ENCODE assay signal across 1 cellular context in the genomic region with DNA sequence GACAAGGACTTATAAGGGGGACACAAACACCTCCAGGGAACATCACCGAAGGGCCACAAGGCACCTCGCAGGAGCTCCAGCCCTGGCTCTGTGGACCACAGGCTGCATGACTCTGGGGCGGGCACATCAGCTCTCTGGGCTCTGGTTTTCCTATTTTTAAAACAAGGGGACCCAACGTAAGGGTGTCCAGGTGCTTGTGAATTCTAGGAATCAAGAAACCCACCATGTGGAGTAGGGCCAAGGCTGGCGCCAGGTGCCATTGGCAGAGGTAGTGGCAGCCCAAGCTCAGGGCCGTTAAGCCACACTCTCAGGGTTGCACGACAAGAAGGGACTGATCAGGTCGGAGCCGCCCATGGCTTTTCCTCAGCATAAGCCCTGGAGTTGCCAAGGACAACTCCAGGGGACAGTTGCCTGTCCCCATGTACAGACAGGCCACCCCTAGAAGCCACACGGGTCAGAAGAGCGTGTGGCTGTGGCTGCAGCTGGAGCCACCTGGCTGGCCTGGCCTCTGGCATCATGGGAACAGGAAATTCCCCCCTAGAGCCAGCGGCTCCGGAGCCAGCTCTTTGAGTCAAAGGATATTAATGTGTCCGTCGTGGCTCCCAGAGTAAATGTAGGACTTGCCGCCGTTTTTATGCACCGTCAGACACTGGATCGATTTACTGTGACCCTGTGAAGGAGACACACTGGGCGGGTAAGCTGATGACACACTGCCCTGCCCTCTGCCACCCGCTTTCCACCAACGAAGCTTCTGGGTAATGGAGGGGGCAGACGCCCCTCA.
A peak's percentile ranks its signal among the peaks of the same experiment; 100 is the strongest.
TF ChIP-seq lines count a peak whose summit lies in the region.

No MANE protein-coding gene starts in this region.

TF ChIP-seq in GM12878, 131 proteins besides CTCF, POLR2A, EP300 and RAD21:
- TF ChIP-seq POLR2AphosphoS5 (IDR thresholded peaks at IDR 0.05; ENCODE audit: low read length) = peak; percentile 2
- TF ChIP-seq, protein P1, sequence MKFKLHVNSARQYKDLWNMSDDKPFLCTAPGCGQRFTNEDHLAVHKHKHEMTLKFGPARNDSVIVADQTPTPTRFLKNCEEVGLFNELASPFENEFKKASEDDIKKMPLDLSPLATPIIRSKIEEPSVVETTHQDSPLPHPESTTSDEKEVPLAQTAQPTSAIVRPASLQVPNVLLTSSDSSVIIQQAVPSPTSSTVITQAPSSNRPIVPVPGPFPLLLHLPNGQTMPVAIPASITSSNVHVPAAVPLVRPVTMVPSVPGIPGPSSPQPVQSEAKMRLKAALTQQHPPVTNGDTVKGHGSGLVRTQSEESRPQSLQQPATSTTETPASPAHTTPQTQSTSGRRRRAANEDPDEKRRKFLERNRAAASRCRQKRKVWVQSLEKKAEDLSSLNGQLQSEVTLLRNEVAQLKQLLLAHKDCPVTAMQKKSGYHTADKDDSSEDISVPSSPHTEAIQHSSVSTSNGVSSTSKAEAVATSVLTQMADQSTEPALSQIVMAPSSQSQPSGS (IDR thresholded peaks at IDR 0.05; ENCODE audit: low read length) = no peak
- TF ChIP-seq, protein P2, sequence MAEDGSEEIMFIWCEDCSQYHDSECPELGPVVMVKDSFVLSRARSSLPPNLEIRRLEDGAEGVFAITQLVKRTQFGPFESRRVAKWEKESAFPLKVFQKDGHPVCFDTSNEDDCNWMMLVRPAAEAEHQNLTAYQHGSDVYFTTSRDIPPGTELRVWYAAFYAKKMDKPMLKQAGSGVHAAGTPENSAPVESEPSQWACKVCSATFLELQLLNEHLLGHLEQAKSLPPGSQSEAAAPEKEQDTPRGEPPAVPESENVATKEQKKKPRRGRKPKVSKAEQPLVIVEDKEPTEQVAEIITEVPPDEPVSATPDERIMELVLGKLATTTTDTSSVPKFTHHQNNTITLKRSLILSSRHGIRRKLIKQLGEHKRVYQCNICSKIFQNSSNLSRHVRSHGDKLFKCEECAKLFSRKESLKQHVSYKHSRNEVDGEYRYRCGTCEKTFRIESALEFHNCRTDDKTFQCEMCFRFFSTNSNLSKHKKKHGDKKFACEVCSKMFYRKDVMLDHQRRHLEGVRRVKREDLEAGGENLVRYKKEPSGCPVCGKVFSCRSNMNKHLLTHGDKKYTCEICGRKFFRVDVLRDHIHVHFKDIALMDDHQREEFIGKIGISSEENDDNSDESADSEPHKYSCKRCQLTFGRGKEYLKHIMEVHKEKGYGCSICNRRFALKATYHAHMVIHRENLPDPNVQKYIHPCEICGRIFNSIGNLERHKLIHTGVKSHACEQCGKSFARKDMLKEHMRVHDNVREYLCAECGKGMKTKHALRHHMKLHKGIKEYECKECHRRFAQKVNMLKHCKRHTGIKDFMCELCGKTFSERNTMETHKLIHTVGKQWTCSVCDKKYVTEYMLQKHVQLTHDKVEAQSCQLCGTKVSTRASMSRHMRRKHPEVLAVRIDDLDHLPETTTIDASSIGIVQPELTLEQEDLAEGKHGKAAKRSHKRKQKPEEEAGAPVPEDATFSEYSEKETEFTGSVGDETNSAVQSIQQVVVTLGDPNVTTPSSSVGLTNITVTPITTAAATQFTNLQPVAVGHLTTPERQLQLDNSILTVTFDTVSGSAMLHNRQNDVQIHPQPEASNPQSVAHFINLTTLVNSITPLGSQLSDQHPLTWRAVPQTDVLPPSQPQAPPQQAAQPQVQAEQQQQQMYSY (CRISPR knock-in tag; IDR thresholded peaks at IDR 0.05) = no peak
- no peak for TF ChIP-seq SUPT20H (IDR thresholded peaks at IDR 0.05; ENCODE audit: borderline replicate concordance, control insufficient read depth, low read depth, low read length)
- TF ChIP-seq MTA3 (IDR thresholded peaks at IDR 0.05; ENCODE audit: borderline replicate concordance, low read length) = no peak
- TF ChIP-seq TAF1 (IDR thresholded peaks at IDR 0.05; ENCODE audit: borderline replicate concordance, low read depth, low read length) = no peak
- TF ChIP-seq, protein P3, sequence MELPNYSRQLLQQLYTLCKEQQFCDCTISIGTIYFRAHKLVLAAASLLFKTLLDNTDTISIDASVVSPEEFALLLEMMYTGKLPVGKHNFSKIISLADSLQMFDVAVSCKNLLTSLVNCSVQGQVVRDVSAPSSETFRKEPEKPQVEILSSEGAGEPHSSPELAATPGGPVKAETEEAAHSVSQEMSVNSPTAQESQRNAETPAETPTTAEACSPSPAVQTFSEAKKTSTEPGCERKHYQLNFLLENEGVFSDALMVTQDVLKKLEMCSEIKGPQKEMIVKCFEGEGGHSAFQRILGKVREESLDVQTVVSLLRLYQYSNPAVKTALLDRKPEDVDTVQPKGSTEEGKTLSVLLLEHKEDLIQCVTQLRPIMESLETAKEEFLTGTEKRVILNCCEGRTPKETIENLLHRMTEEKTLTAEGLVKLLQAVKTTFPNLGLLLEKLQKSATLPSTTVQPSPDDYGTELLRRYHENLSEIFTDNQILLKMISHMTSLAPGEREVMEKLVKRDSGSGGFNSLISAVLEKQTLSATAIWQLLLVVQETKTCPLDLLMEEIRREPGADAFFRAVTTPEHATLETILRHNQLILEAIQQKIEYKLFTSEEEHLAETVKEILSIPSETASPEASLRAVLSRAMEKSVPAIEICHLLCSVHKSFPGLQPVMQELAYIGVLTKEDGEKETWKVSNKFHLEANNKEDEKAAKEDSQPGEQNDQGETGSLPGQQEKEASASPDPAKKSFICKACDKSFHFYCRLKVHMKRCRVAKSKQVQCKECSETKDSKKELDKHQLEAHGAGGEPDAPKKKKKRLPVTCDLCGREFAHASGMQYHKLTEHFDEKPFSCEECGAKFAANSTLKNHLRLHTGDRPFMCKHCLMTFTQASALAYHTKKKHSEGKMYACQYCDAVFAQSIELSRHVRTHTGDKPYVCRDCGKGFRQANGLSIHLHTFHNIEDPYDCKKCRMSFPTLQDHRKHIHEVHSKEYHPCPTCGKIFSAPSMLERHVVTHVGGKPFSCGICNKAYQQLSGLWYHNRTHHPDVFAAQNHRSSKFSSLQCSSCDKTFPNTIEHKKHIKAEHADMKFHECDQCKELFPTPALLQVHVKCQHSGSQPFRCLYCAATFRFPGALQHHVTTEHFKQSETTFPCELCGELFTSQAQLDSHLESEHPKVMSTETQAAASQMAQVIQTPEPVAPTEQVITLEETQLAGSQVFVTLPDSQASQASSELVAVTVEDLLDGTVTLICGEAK (IDR thresholded peaks at IDR 0.05; ENCODE audit: borderline replicate concordance) = no peak
- no peak for TF ChIP-seq RCOR1 (conservative IDR thresholded peaks at IDR 0.05; ENCODE audit: low read depth, low read length)
- no peak for TF ChIP-seq STAT3 (IDR thresholded peaks at IDR 0.05; ENCODE audit: low read depth, low read length)
